Comparison of ENCODE assay signal across 31 cellular contexts in the genomic region with DNA sequence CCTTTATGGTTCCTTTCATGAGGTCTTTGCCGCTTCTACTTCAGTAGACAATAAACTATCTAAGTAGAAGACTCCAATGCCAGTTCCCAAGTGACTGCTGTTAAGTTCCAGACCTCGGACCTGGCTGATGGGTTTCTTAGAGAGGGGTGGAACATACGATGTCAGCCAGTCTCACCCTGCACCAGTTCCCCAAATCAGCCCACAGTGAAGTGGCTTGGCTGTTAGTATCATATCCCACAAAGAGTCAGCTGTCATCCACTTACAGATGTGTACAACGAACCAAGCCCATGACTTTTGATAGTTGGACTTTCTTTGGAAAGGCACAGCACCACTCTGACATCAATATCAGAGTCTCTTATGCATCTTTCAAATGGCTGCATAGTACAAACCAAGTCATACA. TPM values are rescaled to one million over a fixed set of nuclear protein-coding genes. Genes with fewer than 3 reads are reported as not detected.
"Had no signal": no experiment of that assay in that cellular context is flagged by ENCODE, and none has a peak within 500 bp of the region (broad histone marks: within the 10 kb centered on the region; RNA-seq: fewer than 3 reads in every experiment).

No MANE protein-coding gene starts in this region.

- FAIRE-seq: endometrium, kidney had no signal

- H3K36me3 ChIP-seq: colonic mucosa, gastroesophageal sphincter, lower lobe of right lung, tibial nerve had no signal

- H3K9me3 ChIP-seq: body of pancreas, colonic mucosa, gastroesophageal sphincter, lower lobe of right lung, tibial nerve had no signal

- H3K27ac Mint-ChIP-seq: activated naive CD8-positive, alpha-beta T cell; immature natural killer cell; nephron; T-helper 2 cell treated with Interferon-gamma antibody and Interleukin-4, amounts not matched to agents 5 μg/mL and 100 μg/mL, for 36 hours had no signal

- H3K4me1 Mint-ChIP-seq: immature natural killer cell had no signal

- ATAC-seq: body of pancreas, gastroesophageal sphincter, lower lobe of right lung had no signal

- H3K27ac ChIP-seq: body of pancreas, colonic mucosa, epithelial cell of prostate, gastroesophageal sphincter, lower lobe of right lung, tibial nerve had no signal

- H3K9me3 Mint-ChIP-seq: nephron; T-helper 2 cell treated with Interferon-gamma antibody and Interleukin-4, amounts not matched to agents 5 μg/mL and 100 μg/mL, for 36 hours had no signal

- H3K36me3 Mint-ChIP-seq: activated naive CD8-positive, alpha-beta T cell; immature natural killer cell had no signal

- H3K27me3 ChIP-seq: body of pancreas, colonic mucosa, gastroesophageal sphincter had no signal

- H3K4me3 Mint-ChIP-seq: activated naive CD8-positive, alpha-beta T cell; immature natural killer cell; nephron; T-helper 2 cell treated with Interferon-gamma antibody and Interleukin-4, amounts not matched to agents 5 μg/mL and 100 μg/mL, for 36 hours had no signal

- H3K4me1 ChIP-seq: body of pancreas, colonic mucosa, gastroesophageal sphincter, lower lobe of right lung, tibial nerve had no signal

- DNase-seq: activated CD4-positive, alpha-beta T cell treated with anti-CD3 and anti-CD28 coated beads for 4 hours; activated CD4-positive, alpha-beta T cell treated with anti-CD3 and anti-CD28 coated beads, Interleukin-2, amount 50 U/mL, for 48 hours; activated CD4-positive, CD25-positive, alpha-beta regulatory T cell; activated CD8-positive, alpha-beta memory T cell treated with anti-CD3 and anti-CD28 coated beads for 24 hours; activated effector memory CD4-positive, alpha-beta T cell treated with Interleukin-2 at 50 U/mL for 16 hours; activated naive CD4-positive, alpha-beta T cell treated with Interleukin-2 at 50 U/mL for 16 hours; anterior cingulate cortex; body of pancreas; cerebellar nuclear complex; colonic mucosa; effector CD8-positive, alpha-beta T cell; hypothalamus; immature natural killer cell; kidney; lower lobe of right lung; mesenchymal stem cell; retina; stimulated activated CD4-positive, alpha-beta T cell treated with anti-CD3 and anti-CD28 coated beads, Interleukin-2, amount 100 ng/mL, for 48 hours; stimulated activated naive CD4-positive, alpha-beta T cell treated with Interleukin-2 at 50 U/mL for 16 hours; T-helper 1 cell had no signal

- H3K4me3 ChIP-seq: body of pancreas, colonic mucosa, gastroesophageal sphincter, lower lobe of right lung, tibial nerve had no signal

RNA-seq across cellular contexts. Expression of gene KLHL34, which starts 8.1 kb away (rescaled TPM):
- total RNA-seq: body of pancreas, dermis microvascular lymphatic vessel endothelial cell, lower lobe of right lung, osteocyte, posterior vena cava, urinary bladder had no signal
- polyA plus RNA-seq: immature natural killer cell had no signal
